ENCODE assay signal across 16 cellular contexts in the genomic region with DNA sequence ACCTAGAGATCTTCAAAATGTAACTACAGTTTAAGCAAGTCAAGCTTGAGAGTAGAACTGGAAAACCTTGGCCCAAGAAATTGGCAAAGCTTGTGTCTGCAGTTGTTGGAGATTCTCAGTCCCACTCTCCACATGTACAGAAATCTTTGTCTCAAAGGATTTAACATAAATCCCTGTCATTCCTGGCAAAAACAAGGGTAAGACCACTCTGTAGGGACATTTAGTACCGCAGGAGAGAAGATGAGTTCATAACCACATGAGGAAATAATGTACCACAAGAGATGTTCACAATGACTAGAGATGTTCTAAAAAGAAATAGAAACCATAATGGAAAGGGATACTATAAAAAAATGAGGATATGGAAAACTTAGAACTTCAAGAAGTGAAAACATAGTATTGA.
DNase-seq lines count a peak whose midpoint lies in the region; ATAC-seq and TF ChIP-seq lines count a peak whose summit lies in the region.
"Had no signal": no experiment of that assay in that cellular context is flagged by ENCODE, and none has a peak within 500 bp of the region (broad histone marks: within the 10 kb centered on the region; RNA-seq: fewer than 3 reads in every experiment).

No MANE protein-coding gene starts in this region.

- CTCF ChIA-PET in IMR-90 (lab: Yijun Ruan, JAX): interaction anchor here (0.6 to 0.9 kb wide), 3 partner anchors 95 to 120 kb away, joined by 3 to 4 read pairs (median 3); no protein-coding TSS in a partner anchor

- H4K91ac ChIP-seq in IMR-90 (ENCODE audit: insufficient read depth, low read depth, low read length): no peak overlapping the region

- no peak overlapping the region for H2BK5ac ChIP-seq in IMR-90 (ENCODE audit: low read depth, low read length, poor library complexity, severe bottlenecking)

- H3K4me3 ChIP-seq in IMR-90 (ENCODE audit: insufficient read depth, low read depth, low read length): no peak overlapping the region
- no peak overlapping the region for H3K4me3 ChIP-seq in foreskin fibroblast (ENCODE audit: low read depth in 1 of 2, low read length in 2 of 2)
- H3K4me3 ChIP-seq: body of pancreas, smooth muscle cell had no signal

- TSS peak; percentile 15 for BruUV-seq in IMR-90 (replicated peaks; lab: Mats Ljungman, UMichigan)

- peaks cover 6% of the 10 kb centered on the region; the same call in 1 of the 2 replicates for H3K4me1 ChIP-seq in IMR-90 (ENCODE audit: control insufficient read depth, insufficient read depth, low read length)

- H2BK120ac ChIP-seq in IMR-90 (ENCODE audit: low read depth, low read length): no peak overlapping the region

- no peak overlapping the region for H4K5ac ChIP-seq in IMR-90 (ENCODE audit: low read depth, low read length)

- peaks cover 31% of the 10 kb centered on the region for H3K36me3 ChIP-seq in IMR-90 (ENCODE audit: control insufficient read depth, insufficient read depth, low read length)

- no peak for DNase-seq in T-helper 1 cell
- DNase-seq in IMR-90: no peak
- no peak for DNase-seq in activated naive CD8-positive, alpha-beta T cell treated with anti-CD3 and anti-CD28 coated beads, Interleukin-2, amount 50 U/mL, for 24 hours
- no peak for DNase-seq in naive thymus-derived CD8-positive, alpha-beta T cell
- no peak for DNase-seq in H4 (ENCODE audit: low spot score)
- no peak for DNase-seq in foreskin fibroblast
- DNase-seq: 8988T, body of pancreas, COR-L47, KG1, NCI-H187, NCI-H69 had no signal

- TF ChIP-seq CTCF in IMR-90 (conservative IDR thresholded peaks at IDR 0.05; ENCODE audit: low read depth, low read length): no peak
- no peak for TF ChIP-seq CTCF in foreskin fibroblast (IDR thresholded peaks at IDR 0.05; ENCODE audit: low read depth, low read length)

- H3K27me3 ChIP-seq in IMR-90 (ENCODE audit: control insufficient read depth, insufficient read depth, low read length): no peaks in the 10 kb centered on the region
- H3K27me3 ChIP-seq: body of pancreas had no signal

- H2AK9ac ChIP-seq in IMR-90 (replicated peaks; ENCODE audit: low read depth, low read length, poor library complexity): no peak overlapping the region

- H2BK15ac ChIP-seq in IMR-90 (ENCODE audit: low read depth, low read length): no peak overlapping the region

- in situ Hi-C loops in IMR-90 (cut with MboI; ENCODE audit: low sequenced_read_pairs): no loop called here

- H3K79me1 ChIP-seq in IMR-90 (ENCODE audit: low read depth in 1 of 2, low read length in 2 of 2): peaks cover 43 to 67% of the 10 kb centered on the region in 2 experiments

- H3K18ac ChIP-seq in IMR-90 (ENCODE audit: low read depth, low read length): no peak overlapping the region

- H3K23ac ChIP-seq in IMR-90 (ENCODE audit: low read depth, low read length): no peak overlapping the region

- H3K9me3 Mint-ChIP-seq in T-helper 1 cell treated with Interleukin-12 subunit alpha and Interleukin-12 subunit beta and Interleukin-4 antibody, amounts not matched to agents 30 μg/mL and 1 μg/mL, for 36 hours: no peaks in the 10 kb centered on the region
- H3K9me3 Mint-ChIP-seq in activated naive CD8-positive, alpha-beta T cell treated with anti-CD3 and anti-CD28 coated beads, Interleukin-2, amount 50 U/mL, for 24 hours: no peaks in the 10 kb centered on the region
- no peaks in the 10 kb centered on the region for H3K9me3 Mint-ChIP-seq in naive thymus-derived CD8-positive, alpha-beta T cell

- no peak overlapping the region for H2AFZ ChIP-seq in IMR-90 (replicated peaks; ENCODE audit: low read length, poor library complexity)

- TF ChIP-seq POLR2A in IMR-90 (IDR thresholded peaks at IDR 0.05; ENCODE audit: low read depth, low read length): no peak

- no peak for TF ChIP-seq RAD21 in IMR-90 (IDR thresholded peaks at IDR 0.05; ENCODE audit: low read length)

- POLR2A ChIA-PET in IMR-90 (lab: Charles Lee; ENCODE audit: unreplicated experiment): no interaction called here
- POLR2A ChIA-PET in naive thymus-derived CD8-positive, alpha-beta T cell (lab: Charles Lee): interaction anchor here (1.0 to 2.1 kb wide), 4 partner anchors 11 to 119 kb away, joined by 3 to 11 read pairs (median 6); no protein-coding TSS in a partner anchor

- no peaks in the 10 kb centered on the region for H3K27me3 Mint-ChIP-seq in T-helper 1 cell treated with Interleukin-12 subunit alpha and Interleukin-12 subunit beta and Interleukin-4 antibody, amounts not matched to agents 30 μg/mL and 1 μg/mL, for 36 hours (ENCODE audit: low read depth)
- H3K27me3 Mint-ChIP-seq in activated naive CD8-positive, alpha-beta T cell treated with anti-CD3 and anti-CD28 coated beads, Interleukin-2, amount 50 U/mL, for 24 hours: no peaks in the 10 kb centered on the region
- H3K27me3 Mint-ChIP-seq in naive thymus-derived CD8-positive, alpha-beta T cell: no peaks in the 10 kb centered on the region

- H3K4me1 Mint-ChIP-seq in T-helper 1 cell treated with Interleukin-12 subunit alpha and Interleukin-12 subunit beta and Interleukin-4 antibody, amounts not matched to agents 30 μg/mL and 1 μg/mL, for 36 hours (ENCODE audit: low read depth): peaks cover 72% of the 10 kb centered on the region
- peaks cover 87% of the 10 kb centered on the region for H3K4me1 Mint-ChIP-seq in activated naive CD8-positive, alpha-beta T cell treated with anti-CD3 and anti-CD28 coated beads, Interleukin-2, amount 50 U/mL, for 24 hours
- peaks cover 31 to 65% (median 57%) of the 10 kb centered on the region in 4 donors for H3K4me1 Mint-ChIP-seq in naive thymus-derived CD8-positive, alpha-beta T cell

- no peak overlapping the region for H4K8ac ChIP-seq in IMR-90 (ENCODE audit: low read depth in 2 of 2, low read length in 2 of 2)

- H3K14ac ChIP-seq in IMR-90 (replicated peaks; ENCODE audit: low read depth, low read length): no peak overlapping the region

- peaks cover 52% of the 10 kb centered on the region for H3K36me3 Mint-ChIP-seq in T-helper 1 cell treated with Interleukin-12 subunit alpha and Interleukin-12 subunit beta and Interleukin-4 antibody, amounts not matched to agents 30 μg/mL and 1 μg/mL, for 36 hours (ENCODE audit: low read depth)
- peaks cover 58% of the 10 kb centered on the region for H3K36me3 Mint-ChIP-seq in activated naive CD8-positive, alpha-beta T cell treated with anti-CD3 and anti-CD28 coated beads, Interleukin-2, amount 50 U/mL, for 24 hours (ENCODE audit: low read depth)
- peaks cover 5 to 56% (median 14%) of the 10 kb centered on the region in 3 donors for H3K36me3 Mint-ChIP-seq in naive thymus-derived CD8-positive, alpha-beta T cell

- intact Hi-C loops in IMR-90 (cut with micrococcal nuclease): loop anchor here (10.0 kb wide), 1 partner anchor 175 kb away; no protein-coding TSS in a partner anchor

- peak overlapping the region; percentile 89 for H3K27ac Mint-ChIP-seq in T-helper 1 cell treated with Interleukin-12 subunit alpha and Interleukin-12 subunit beta and Interleukin-4 antibody, amounts not matched to agents 30 μg/mL and 1 μg/mL, for 36 hours
- H3K27ac Mint-ChIP-seq in activated naive CD8-positive, alpha-beta T cell treated with anti-CD3 and anti-CD28 coated beads, Interleukin-2, amount 50 U/mL, for 24 hours: peak overlapping the region; percentile 98
- peak overlapping the region; percentile 73 to 98 (median 88) for H3K27ac Mint-ChIP-seq in naive thymus-derived CD8-positive, alpha-beta T cell

- H3K9me1 ChIP-seq in IMR-90 (ENCODE audit: insufficient read depth, low read length): peaks cover 4% of the 10 kb centered on the region

- no peak overlapping the region for H3K56ac ChIP-seq in IMR-90 (ENCODE audit: extremely low read depth, insufficient read depth, low read length)

- no peak overlapping the region for H2AK5ac ChIP-seq in IMR-90 (ENCODE audit: low read depth, low read length)

- H3K4me2 ChIP-seq in IMR-90 (ENCODE audit: low read depth, low read length): no peak overlapping the region
- H3K4me2 ChIP-seq: smooth muscle cell had no signal

- peaks cover 18% of the 10 kb centered on the region; the same call in 1 of the 2 replicates for H4K20me1 ChIP-seq in IMR-90 (ENCODE audit: insufficient read depth, low read length)

- WGBS in IMR-90 (ENCODE audit: extremely low coverage in 2 of 2, insufficient read length in 1 of 2), 2 experiments: no CpG with 5 or more reads among the region's 1 CpG

- no peaks in the 10 kb centered on the region for H3K9me3 ChIP-seq in IMR-90 (ENCODE audit: control insufficient read depth, insufficient read depth, low read length)
- H3K9me3 ChIP-seq: body of pancreas had no signal

- H3K4me3 Mint-ChIP-seq in T-helper 1 cell treated with Interleukin-12 subunit alpha and Interleukin-12 subunit beta and Interleukin-4 antibody, amounts not matched to agents 30 μg/mL and 1 μg/mL, for 36 hours: peak overlapping the region; percentile 79
- peak overlapping the region; percentile 74 for H3K4me3 Mint-ChIP-seq in activated naive CD8-positive, alpha-beta T cell treated with anti-CD3 and anti-CD28 coated beads, Interleukin-2, amount 50 U/mL, for 24 hours
- peak overlapping the region in 3 of 10 donors; percentile 13 to 34 (median 22) for H3K4me3 Mint-ChIP-seq in naive thymus-derived CD8-positive, alpha-beta T cell

- no peak overlapping the region for H3K27ac ChIP-seq in IMR-90 (ENCODE audit: insufficient read depth, low read length)
- H3K27ac ChIP-seq: body of pancreas, RWPE1 had no signal

- ATAC-seq in IMR-90 (ENCODE audit: low read depth): no peak
- peak; percentile 23 for ATAC-seq in activated naive CD8-positive, alpha-beta T cell treated with anti-CD3 and anti-CD28 coated beads, Interleukin-2, amount 50 U/mL, for 24 hours
- ATAC-seq in naive thymus-derived CD8-positive, alpha-beta T cell: no peak
- ATAC-seq in GM19324 (IDR thresholded peaks at IDR 0.05; ENCODE audit: low FRiP score, unreplicated experiment): no peak
- ATAC-seq: body of pancreas had no signal

- H2BK20ac ChIP-seq in IMR-90 (ENCODE audit: low read depth, low read length): no peak overlapping the region

- dilution Hi-C loops in IMR-90 (cut with HindIII; ENCODE audit: low sequenced_read_pairs, unreplicated experiment): no loop called here

- no peak overlapping the region for H3K4ac ChIP-seq in IMR-90 (ENCODE audit: low read depth, low read length)

- no peak overlapping the region for H3K9ac ChIP-seq in IMR-90 (ENCODE audit: low read depth, low read length)

TF ChIP-seq in IMR-90, 13 proteins besides CTCF, POLR2A, EP300 and RAD21 (continues in another document):
- TF ChIP-seq, protein P1, sequence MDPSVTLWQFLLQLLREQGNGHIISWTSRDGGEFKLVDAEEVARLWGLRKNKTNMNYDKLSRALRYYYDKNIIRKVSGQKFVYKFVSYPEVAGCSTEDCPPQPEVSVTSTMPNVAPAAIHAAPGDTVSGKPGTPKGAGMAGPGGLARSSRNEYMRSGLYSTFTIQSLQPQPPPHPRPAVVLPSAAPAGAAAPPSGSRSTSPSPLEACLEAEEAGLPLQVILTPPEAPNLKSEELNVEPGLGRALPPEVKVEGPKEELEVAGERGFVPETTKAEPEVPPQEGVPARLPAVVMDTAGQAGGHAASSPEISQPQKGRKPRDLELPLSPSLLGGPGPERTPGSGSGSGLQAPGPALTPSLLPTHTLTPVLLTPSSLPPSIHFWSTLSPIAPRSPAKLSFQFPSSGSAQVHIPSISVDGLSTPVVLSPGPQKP (IDR thresholded peaks at IDR 0.05; ENCODE audit: borderline replicate concordance, low read depth, low read length): no peak
- TF ChIP-seq MAZ (IDR thresholded peaks at IDR 0.05; ENCODE audit: borderline replicate concordance, low read depth, low read length) (no peak), NFE2L2 (IDR thresholded peaks at IDR 0.05; ENCODE audit: low read depth, low read length) (no peak), MAFK (IDR thresholded peaks at IDR 0.05; ENCODE audit: low read depth, low read length) (no peak)
